Comparison of ENCODE assay signal across 25 cellular contexts in the genomic region with DNA sequence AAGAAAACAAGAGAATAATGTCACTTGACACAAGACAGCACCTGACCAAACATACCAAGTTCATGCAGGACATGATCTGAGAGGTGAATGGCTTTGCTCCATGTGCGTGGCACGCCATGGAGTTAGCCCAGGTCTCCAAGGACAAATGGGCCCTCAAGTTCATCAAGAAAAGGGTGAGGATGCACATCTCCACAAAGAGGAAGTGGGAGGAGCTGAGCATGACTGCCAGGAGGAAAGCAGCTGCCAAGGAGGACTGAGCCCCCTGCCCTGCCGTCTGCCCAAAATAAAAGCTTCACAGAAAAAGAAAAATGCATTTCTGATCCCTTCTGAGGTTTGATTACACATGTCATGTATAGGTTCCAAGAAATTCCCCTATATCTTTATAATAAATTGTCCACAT.
DNase-seq lines count a peak whose midpoint lies in the region; ATAC-seq, FAIRE-seq and TF ChIP-seq lines count a peak whose summit lies in the region.
"Had no signal": no experiment of that assay in that cellular context is flagged by ENCODE, and none has a peak within 500 bp of the region (broad histone marks: within the 10 kb centered on the region; RNA-seq: fewer than 3 reads in every experiment).

No MANE protein-coding gene starts in this region.

- H3K9me3 Mint-ChIP-seq in mesothelial cell of epicardium, result peaks cover 22% of the 10 kb centered on the region
- H3K9me3 Mint-ChIP-seq in natural killer cell treated with Interleukin-12 subunit alpha and Interleukin-12 subunit beta and Interleukin-15 and Interleukin-18, amount 100 ng/mL, for 72 hours, result no peaks in the 10 kb centered on the region
- H3K9me3 Mint-ChIP-seq: CD4-positive, alpha-beta T cell; CD8-positive, alpha-beta T cell had no signal

- no peaks in the 10 kb centered on the region for H3K4me1 ChIP-seq in GM12878 (ENCODE audit: control insufficient read depth, insufficient read depth, low read length)
- H3K4me1 ChIP-seq: A549, Caco-2 had no signal

- H3K27me3 Mint-ChIP-seq in T-helper 17 cell, result peaks cover 21% of the 10 kb centered on the region
- peaks cover 3% of the 10 kb centered on the region for H3K27me3 Mint-ChIP-seq in mesothelial cell of epicardium (ENCODE audit: low read depth)
- H3K27me3 Mint-ChIP-seq in natural killer cell treated with Interleukin-12 subunit alpha and Interleukin-12 subunit beta and Interleukin-15 and Interleukin-18, amount 100 ng/mL, for 72 hours, result peaks cover 18 to 54% of the 10 kb centered on the region in 2 donors

- TF ChIP-seq EP300 in GM12878 (IDR thresholded peaks at IDR 0.05; ENCODE audit: borderline replicate concordance in 1 of 2, control insufficient read depth in 1 of 2, low read depth in 2 of 2, low read length in 2 of 2), result no peak

- POLR2A ChIA-PET in GM12878 (lab: Charles Lee), result no interaction called here

- no peaks in the 10 kb centered on the region for H4K20me1 ChIP-seq in GM12878 (ENCODE audit: control insufficient read depth, insufficient read depth)
- H4K20me1 ChIP-seq: BLaER1 treated with 17β-estradiol and CSF1 and Interleukin-3, amounts not matched to agents 10 nM and 100 nM had no signal

- H3K4me3 Mint-ChIP-seq in T-helper 17 cell (no peak overlapping the region), mesothelial cell of epicardium (no peak overlapping the region)
- H3K4me3 Mint-ChIP-seq in natural killer cell treated with Interleukin-12 subunit alpha and Interleukin-12 subunit beta and Interleukin-15 and Interleukin-18, amount 100 ng/mL, for 72 hours, result no peak overlapping the region
- H3K4me3 Mint-ChIP-seq: B cell; CD4-positive, alpha-beta T cell; CD8-positive, alpha-beta T cell had no signal

- H3K79me2 ChIP-seq in GM12878 (ENCODE audit: control insufficient read depth, insufficient read depth, low read length), result no peaks in the 10 kb centered on the region

- CTCF ChIA-PET in GM12878 (lab: Yijun Ruan, JAX), result no interaction called here

- RAD21 ChIA-PET in GM12878 (lab: Charles Lee; ENCODE audit: unreplicated experiment), result no interaction called here

- ATAC-seq in T-helper 17 cell (no peak), GM12878 (no peak), GM19023 (IDR thresholded peaks at IDR 0.05; ENCODE audit: unreplicated experiment) (no peak), HG02981 (IDR thresholded peaks at IDR 0.05; ENCODE audit: unreplicated experiment) (no peak)
- no peak for ATAC-seq in natural killer cell treated with Interleukin-12 subunit alpha and Interleukin-12 subunit beta and Interleukin-15 and Interleukin-18, amount 100 ng/mL, for 72 hours
- ATAC-seq: A549; CD8-positive, alpha-beta T cell had no signal

- BruUV-seq in GM12878 (replicated peaks; lab: Mats Ljungman, UMichigan), result no TSS peak

- H3K27ac ChIP-seq in GM12878 (ENCODE audit: control insufficient read depth, insufficient read depth), result no peak overlapping the region
- H3K27ac ChIP-seq: 22Rv1; A549; BLaER1 treated with 17β-estradiol and CSF1 and Interleukin-3, amounts not matched to agents 10 nM and 100 nM; C4-2B had no signal

- TF ChIP-seq CTCF in GM12878 (IDR thresholded peaks at IDR 0.05 in 2 of 3, conservative IDR thresholded peaks at IDR 0.05 in 1 of 3; ENCODE audit: control insufficient read depth in 2 of 3, extremely low read depth in 1 of 3, insufficient read depth in 1 of 3, low read depth in 3 of 3, low read length in 3 of 3), result no peak
- TF ChIP-seq CTCF in mesothelial cell of epicardium (IDR thresholded peaks at IDR 0.05; ENCODE audit: unreplicated experiment), result no peak

- in situ Hi-C loops in GM12878 (cut with MboI), result no loop called here

- H2AFZ ChIP-seq in GM12878 (ENCODE audit: control insufficient read depth, low read depth, low read length), result no peak overlapping the region

- FAIRE-seq in GM12891 (lab: Jason Lieb, UNC), result no peak
- no peak for FAIRE-seq in GM12878 (lab: Jason Lieb, UNC)
- FAIRE-seq: A549, D721Med, G401.6, GM12892, GM18507, GM19239 had no signal

- intact Hi-C loops in GM12878 (cut with micrococcal nuclease; ENCODE audit: unreplicated experiment), result no loop called here

- TF ChIP-seq POLR2A in GM12891 (IDR thresholded peaks at IDR 0.05; ENCODE audit: low read depth, low read length) (no peak), GM12878 (IDR thresholded peaks at IDR 0.05; ENCODE audit: low read depth, low read length) (no peak)

- H3K9me3 ChIP-seq in T-helper 17 cell (ENCODE audit: control insufficient read depth, low read length, poor library complexity, severe bottlenecking) (no peaks in the 10 kb centered on the region), GM12878 (replicated peaks; ENCODE audit: control insufficient read depth, insufficient read depth, low read length) (no peaks in the 10 kb centered on the region)
- H3K9me3 ChIP-seq: A549, Caco-2 had no signal

- 17% methylated on average over 3 of the region's 3 CpGs for WGBS in GM12878 (ENCODE audit: insufficient coverage, insufficient replicate concordance, low lambda C conversion rate, missing lambda C conversion rate)

- H3K4me3 ChIP-seq in GM12878, result no peak overlapping the region
- H3K4me3 ChIP-seq: A549; BLaER1 treated with 17β-estradiol and CSF1 and Interleukin-3, amounts not matched to agents 10 nM and 100 nM had no signal

- H3K27ac Mint-ChIP-seq in T-helper 17 cell (peak overlapping the region; percentile 10), mesothelial cell of epicardium (peak overlapping the region; percentile 40)
- no peak overlapping the region for H3K27ac Mint-ChIP-seq in natural killer cell treated with Interleukin-12 subunit alpha and Interleukin-12 subunit beta and Interleukin-15 and Interleukin-18, amount 100 ng/mL, for 72 hours
- H3K27ac Mint-ChIP-seq: B cell; CD4-positive, alpha-beta T cell; CD8-positive, alpha-beta T cell had no signal

- no peak overlapping the region for H3K9ac ChIP-seq in GM12878 (ENCODE audit: control insufficient read depth, insufficient read depth, low read length)
- H3K9ac ChIP-seq: BLaER1 treated with 17β-estradiol and CSF1 and Interleukin-3, amounts not matched to agents 10 nM and 100 nM had no signal

- H3K4me1 Mint-ChIP-seq in T-helper 17 cell (peaks cover 2% of the 10 kb centered on the region), mesothelial cell of epicardium (peaks cover 23% of the 10 kb centered on the region)
- no peaks in the 10 kb centered on the region for H3K4me1 Mint-ChIP-seq in natural killer cell treated with Interleukin-12 subunit alpha and Interleukin-12 subunit beta and Interleukin-15 and Interleukin-18, amount 100 ng/mL, for 72 hours (ENCODE audit: low read depth in 2 of 2)
- H3K4me1 Mint-ChIP-seq: B cell had no signal

- H3K4me2 ChIP-seq in GM12878 (ENCODE audit: control insufficient read depth, insufficient read depth), result no peak overlapping the region
- H3K4me2 ChIP-seq: A549; BLaER1 treated with 17β-estradiol and CSF1 and Interleukin-3, amounts not matched to agents 10 nM and 100 nM had no signal

- SMC1A ChIA-PET in GM12878 (lab: Charles Lee; ENCODE audit: uncharacterized antibody, unreplicated experiment), result no interaction called here

- H3K36me3 ChIP-seq in GM12878 (ENCODE audit: control insufficient read depth in 2 of 2, insufficient read depth in 2 of 2, low read length in 1 of 2), result no peaks in the 10 kb centered on the region
- H3K36me3 ChIP-seq: BLaER1 treated with 17β-estradiol and CSF1 and Interleukin-3, amounts not matched to agents 10 nM and 100 nM had no signal

- no peak for TF ChIP-seq RAD21 in GM12878 (IDR thresholded peaks at IDR 0.05; ENCODE audit: insufficient read depth, low read depth, low read length)

- no peak for DNase-seq in GM12891 (ENCODE audit: insufficient read length, low spot score)
- DNase-seq in T-helper 17 cell, result no peak
- DNase-seq in GM12878 (ENCODE audit: low read depth, low spot score), result no peak
- no peak for DNase-seq in mesothelial cell of epicardium (ENCODE audit: low spot score in 2 of 2, unreplicated experiment in 2 of 2)
- no peak for DNase-seq in natural killer cell treated with Interleukin-12 subunit alpha and Interleukin-12 subunit beta and Interleukin-15 and Interleukin-18, amount 100 ng/mL, for 72 hours (ENCODE audit: low spot score)
- DNase-seq in NCI-H1048 (lab: John Stamatoyannopoulos, UW), result no peak
- DNase-seq: AML-193; Caco-2; Calu3; CD4-positive, alpha-beta T cell; CD8-positive, alpha-beta T cell; DMS79 treated with DMSO at 0.1 percent for 48 hours; GF-D8 had no signal

- 0 out of 4 replicates have a peak, but pooled peaks cover 0 to 2% of the 10 kb centered on the region in 2 experiments for H3K27me3 ChIP-seq in GM12878 (replicated peaks in 1 of 2; ENCODE audit: control insufficient read depth in 2 of 2, insufficient read depth in 2 of 2, low read length in 1 of 2)
- H3K27me3 ChIP-seq: BLaER1 treated with 17β-estradiol and CSF1 and Interleukin-3, amounts not matched to agents 10 nM and 100 nM had no signal

- H3K36me3 Mint-ChIP-seq in T-helper 17 cell (ENCODE audit: low read depth), result peaks cover 2% of the 10 kb centered on the region
- peaks cover 11% of the 10 kb centered on the region for H3K36me3 Mint-ChIP-seq in mesothelial cell of epicardium
- H3K36me3 Mint-ChIP-seq in natural killer cell treated with Interleukin-12 subunit alpha and Interleukin-12 subunit beta and Interleukin-15 and Interleukin-18, amount 100 ng/mL, for 72 hours, result no peaks in the 10 kb centered on the region
- H3K36me3 Mint-ChIP-seq: CD8-positive, alpha-beta T cell had no signal

TF ChIP-seq in GM12891, 5 proteins besides CTCF, POLR2A, EP300 and RAD21:
- TF ChIP-seq PAX5 (IDR thresholded peaks at IDR 0.05; ENCODE audit: insufficient read depth, low read length, severe bottlenecking), result no peak
- TF ChIP-seq POLR2AphosphoS5 (IDR thresholded peaks at IDR 0.05; ENCODE audit: low read depth, low read length), result no peak
- no peak for TF ChIP-seq POU2F2 (IDR thresholded peaks at IDR 0.05; ENCODE audit: low read depth, low read length)
- 0 out of 2 replicates have a peak, but pooled peaks have one; percentile 7 for TF ChIP-seq SPI1 (IDR thresholded peaks at IDR 0.05; ENCODE audit: low read depth, low read length)
- no peak for TF ChIP-seq TAF1 (IDR thresholded peaks at IDR 0.05; ENCODE audit: low read depth, low read length)

TF ChIP-seq in GM12878, 131 proteins besides CTCF, POLR2A, EP300 and RAD21:
- TF ChIP-seq, protein P1, sequence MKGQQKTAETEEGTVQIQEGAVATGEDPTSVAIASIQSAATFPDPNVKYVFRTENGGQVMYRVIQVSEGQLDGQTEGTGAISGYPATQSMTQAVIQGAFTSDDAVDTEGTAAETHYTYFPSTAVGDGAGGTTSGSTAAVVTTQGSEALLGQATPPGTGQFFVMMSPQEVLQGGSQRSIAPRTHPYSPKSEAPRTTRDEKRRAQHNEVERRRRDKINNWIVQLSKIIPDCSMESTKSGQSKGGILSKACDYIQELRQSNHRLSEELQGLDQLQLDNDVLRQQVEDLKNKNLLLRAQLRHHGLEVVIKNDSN (IDR thresholded peaks at IDR 0.05; ENCODE audit: borderline replicate concordance, extremely low read length, insufficient read depth, low read depth, low read length), result no peak
- TF ChIP-seq SPI1 (IDR thresholded peaks at IDR 0.05; ENCODE audit: borderline replicate concordance, insufficient read depth, low read depth, low read length), result peak; percentile 27; the same call in 1 of the 2 replicates

Comparison
In these comparisons a context has a peak if more than half of its experiments do, and no peak if none do; other contexts are left out.
1. H3K27ac Mint-ChIP-seq: peak in T-helper 17 cell (single experiment) and mesothelial cell of epicardium (single experiment); none in natural killer cell treated with Interleukin-12 subunit alpha and Interleukin-12 subunit beta and Interleukin-15 and Interleukin-18, amount 100 ng/mL, for 72 hours (0 of 2).